In genomic region chr18:76437011-76437410, GRCh38 we compare ENCODE assay signal across 18 cellular contexts. TPM values are rescaled to one million over a fixed set of nuclear protein-coding genes. Genes with fewer than 3 reads are reported as not detected.
DNase-seq lines count a peak whose midpoint lies in the region; ATAC-seq, FAIRE-seq and TF ChIP-seq lines count a peak whose summit lies in the region.
"Had no signal": no experiment of that assay in that cellular context is flagged by ENCODE, and none has a peak within 500 bp of the region (broad histone marks: within the 10 kb centered on the region; RNA-seq: fewer than 3 reads in every experiment).

No MANE protein-coding gene starts in this region.

- no peak for FAIRE-seq in frontal cortex (lab: Jason Lieb, UNC)

- POLR2A ChIA-PET in MCF 10A (lab: Yijun Ruan, JAX) = interaction anchor here (0.5 kb wide), 1 partner anchor 13 kb away, joined by 3 read pairs; no protein-coding TSS in a partner anchor
- POLR2A ChIA-PET in HEK293T (lab: Yijun Ruan, JAX) = no interaction called here

- H3K36me3 ChIP-seq in transverse colon = peaks cover 0 to 5% (median 2%) of the 10 kb centered on the region in 4 donors

- intact Hi-C loops in Right ventricle myocardium inferior (cut with DNase I) (no loop called here), cardiac septum (cut with DNase I) (no loop called here), transverse colon (cut with DNase I; ENCODE audit: low total_unique reads) (no loop called here), MCF 10A (cut with micrococcal nuclease) (no loop called here)

- peaks cover 0 to 6% (median 0%) of the 10 kb centered on the region in 4 donors for H3K4me1 ChIP-seq in transverse colon
- H3K4me1 ChIP-seq: BE2C had no signal

- H3K4me3 Mint-ChIP-seq in glutamatergic neuron (ENCODE audit: unreplicated experiment) = peak overlapping the region; percentile 28
- no peak overlapping the region for H3K4me3 Mint-ChIP-seq in nephron progenitor cell
- H3K4me3 Mint-ChIP-seq in MCF 10A (ENCODE audit: unreplicated experiment) = no peak overlapping the region
- H3K4me3 Mint-ChIP-seq: CD8-positive, alpha-beta T cell had no signal

- H3K27ac ChIP-seq in transverse colon = no peak overlapping the region
- H3K27ac ChIP-seq: RWPE1 had no signal

- CTCF ChIA-PET in MCF 10A (lab: Yijun Ruan, JAX) = interaction anchor here (1.1 to 1.3 kb wide), 2 partner anchors 17 to 272 kb away, joined by 3 read pairs; no protein-coding TSS in a partner anchor
- CTCF ChIA-PET in HEK293T (lab: Yijun Ruan, JAX) = no interaction called here

- H3K9me3 Mint-ChIP-seq in glutamatergic neuron (ENCODE audit: unreplicated experiment) (peaks cover 14% of the 10 kb centered on the region), nephron progenitor cell (no peaks in the 10 kb centered on the region), MCF 10A (ENCODE audit: unreplicated experiment) (no peaks in the 10 kb centered on the region)
- H3K9me3 Mint-ChIP-seq: CD8-positive, alpha-beta T cell had no signal

- 87% methylated on average over 11 of the region's 11 CpGs; no CpG with 5 or more reads in 1 of the 2 donors for WGBS in transverse colon (ENCODE audit: low coverage in 1 of 2), 2 donors

- H3K4me3 ChIP-seq in transverse colon = no peak overlapping the region

- H3K36me3 Mint-ChIP-seq in glutamatergic neuron (ENCODE audit: unreplicated experiment) (peaks cover 12% of the 10 kb centered on the region), nephron progenitor cell (ENCODE audit: low read depth) (peaks cover 91% of the 10 kb centered on the region), MCF 10A (ENCODE audit: insufficient read depth, unreplicated experiment) (peaks cover 45% of the 10 kb centered on the region)

- H3K4me1 Mint-ChIP-seq in glutamatergic neuron (ENCODE audit: low read depth, unreplicated experiment) (peaks cover 69% of the 10 kb centered on the region), nephron progenitor cell (peaks cover 79% of the 10 kb centered on the region), MCF 10A (ENCODE audit: insufficient read depth, unreplicated experiment) (no peaks in the 10 kb centered on the region)

- TF ChIP-seq POLR2A in transverse colon (IDR thresholded peaks at IDR 0.05) = no peak

- H3K9me3 ChIP-seq in transverse colon = no peaks in the 10 kb centered on the region
- H3K9me3 ChIP-seq: BE2C had no signal

- ATAC-seq in Right ventricle myocardium inferior = peak; percentile 84
- ATAC-seq: CD8-positive, alpha-beta T cell; PC-3 had no signal

- DNase-seq in Right ventricle myocardium inferior (ENCODE audit: missing footprints) (no peak), cardiac septum (ENCODE audit: low spot score) (no peak), glutamatergic neuron (no peak), nephron progenitor cell (no peak), transverse colon (no peak), MCF 10A (ENCODE audit: unreplicated experiment) (no peak), HEK293T (ENCODE audit: extremely low spot score) (no peak), frontal cortex (ENCODE audit: low spot score in 2 of 2) (no peak)
- DNase-seq: 8988T, BE2C, DMS79 treated with DMSO at 0.1 percent for 48 hours, KG1, NCI-H1436, NCI-H2029, NCI-H774, PC-3 had no signal

- no TSS peak for BruUV-seq in MCF 10A (replicated peaks; lab: Mats Ljungman, UMichigan)

- peak; percentile 55 for TF ChIP-seq EP300 in transverse colon (IDR thresholded peaks at IDR 0.05; ENCODE audit: low read depth)

- in situ Hi-C loops in transverse colon (cut with MboI; ENCODE audit: low pct_ligation_motif_present in 1 of 4, low pct_unique_long_range_greater_than_20kb in 1 of 4, low sequenced_read_pairs in 3 of 4) = no loop called here

- TF ChIP-seq CTCF in glutamatergic neuron (IDR thresholded peaks at IDR 0.05; ENCODE audit: partially characterized antibody, unreplicated experiment) = no peak
- TF ChIP-seq CTCF in nephron progenitor cell (IDR thresholded peaks at IDR 0.05) = no peak
- no peak for TF ChIP-seq CTCF in transverse colon (IDR thresholded peaks at IDR 0.05)
- TF ChIP-seq CTCF in MCF 10A (IDR thresholded peaks at IDR 0.05; ENCODE audit: unreplicated experiment) = no peak

- no peak overlapping the region for H3K27ac Mint-ChIP-seq in glutamatergic neuron (ENCODE audit: unreplicated experiment)
- H3K27ac Mint-ChIP-seq in nephron progenitor cell = peak overlapping the region; percentile 96
- H3K27ac Mint-ChIP-seq in MCF 10A (ENCODE audit: low read depth, unreplicated experiment) = no peak overlapping the region
- H3K27ac Mint-ChIP-seq: CD8-positive, alpha-beta T cell had no signal

- H3K27me3 Mint-ChIP-seq in glutamatergic neuron (ENCODE audit: unreplicated experiment) = peaks cover 9% of the 10 kb centered on the region
- no peaks in the 10 kb centered on the region for H3K27me3 Mint-ChIP-seq in nephron progenitor cell (ENCODE audit: low read depth, poor library complexity)
- H3K27me3 Mint-ChIP-seq in MCF 10A (ENCODE audit: insufficient read depth, unreplicated experiment) = no peaks in the 10 kb centered on the region

- no peaks in the 10 kb centered on the region for H3K27me3 ChIP-seq in transverse colon
- H3K27me3 ChIP-seq: BE2C had no signal

TF ChIP-seq in HEK293T, 16 proteins besides CTCF, POLR2A, EP300 and RAD21:
- TF ChIP-seq FOXM1 (IDR thresholded peaks at IDR 0.05; ENCODE audit: borderline replicate concordance) = no peak
TF ChIP-seq in HEK293T: peak in this region for 0.

RNA-seq across cellular contexts. Expression of gene ZNF516, which starts 58.0 kb away (rescaled TPM):
- 12.3 TPM for total RNA-seq in Right ventricle myocardium inferior
- total RNA-seq in cardiac septum = 14.7 TPM
- 192 TPM for total RNA-seq in glutamatergic neuron (ENCODE audit: unreplicated experiment)
- total RNA-seq in transverse colon = 10 to 100 TPM; 19.4 to 37.8 (median 26.7) TPM
- 28.3 and 40.1 TPM in 2 replicates for total RNA-seq in MCF 10A (2022)
- total RNA-seq in frontal cortex = 14.3 TPM
